ENCODE assay signal across 27 cellular contexts in the genomic region with DNA sequence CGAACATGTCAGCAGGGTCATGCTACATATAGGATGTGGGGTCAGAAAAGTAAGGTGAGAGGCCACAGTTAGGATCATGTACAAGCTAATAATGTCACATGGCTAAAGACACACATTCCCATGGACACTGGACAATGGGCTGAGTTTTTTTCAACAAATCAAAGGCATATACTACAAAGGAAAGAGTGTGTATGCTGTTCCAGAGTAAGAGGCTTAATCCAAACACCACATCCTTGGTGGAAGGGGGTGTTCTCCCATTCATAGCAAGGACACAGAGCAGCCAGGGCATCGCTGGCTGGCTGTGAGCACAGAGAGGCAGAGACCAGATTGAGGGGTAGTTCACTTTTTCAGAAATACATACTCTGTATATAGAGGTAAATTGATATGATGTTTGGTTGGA.
"Had no signal": no experiment of that assay in that cellular context is flagged by ENCODE, and none has a peak within 500 bp of the region (broad histone marks: within the 10 kb centered on the region; RNA-seq: fewer than 3 reads in every experiment).

No MANE protein-coding gene starts in this region.

- H3K9me3 ChIP-seq: ovary, psoas muscle, right lobe of liver, sigmoid colon, thoracic aorta, thyroid gland, tibial nerve, upper lobe of left lung, vagina had no signal

- H3K4me3 ChIP-seq: ovary, psoas muscle, right lobe of liver, sigmoid colon, thoracic aorta, thyroid gland, tibial nerve, upper lobe of left lung, vagina had no signal

- ATAC-seq: naive thymus-derived CD4-positive, alpha-beta T cell; natural killer cell; psoas muscle; right cardiac atrium; right lobe of liver; stimulated activated effector memory CD8-positive, alpha-beta T cell treated with anti-CD3 and anti-CD28 coated beads, Interleukin-12 subunit alpha, Interleukin-12 subunit beta, amount 100 ng/mL, for 72 hours; stimulated activated naive CD8-positive, alpha-beta T cell treated with anti-CD3 and anti-CD28 coated beads, Interleukin-15, amount 100 ng/mL, for 72 hours; stimulated activated naive CD8-positive, alpha-beta T cell treated with anti-CD3 and anti-CD28 coated beads, Interleukin-15, Interleukin-2, amounts not matched to agents 100 U/mL and 50 U/mL, for 24 hours had no signal

- FAIRE-seq: small intestine, urothelium cell line had no signal

- H3K27ac Mint-ChIP-seq: natural killer cell; nephron; progenitor cell of endocrine pancreas; stimulated activated effector memory CD8-positive, alpha-beta T cell treated with anti-CD3 and anti-CD28 coated beads, Interleukin-12 subunit alpha, Interleukin-12 subunit beta, amount 100 ng/mL, for 72 hours; stimulated activated naive CD8-positive, alpha-beta T cell treated with anti-CD3 and anti-CD28 coated beads, Interleukin-15, amount 100 ng/mL, for 72 hours had no signal

- H3K4me3 Mint-ChIP-seq: naive thymus-derived CD4-positive, alpha-beta T cell; natural killer cell; nephron; stimulated activated effector memory CD8-positive, alpha-beta T cell treated with anti-CD3 and anti-CD28 coated beads, Interleukin-12 subunit alpha, Interleukin-12 subunit beta, amount 100 ng/mL, for 72 hours; stimulated activated naive CD8-positive, alpha-beta T cell treated with anti-CD3 and anti-CD28 coated beads, Interleukin-15, amount 100 ng/mL, for 72 hours had no signal

- H3K4me1 ChIP-seq: psoas muscle, right lobe of liver had no signal

- H3K36me3 ChIP-seq: ovary, right lobe of liver, sigmoid colon, thoracic aorta, thyroid gland, tibial nerve, upper lobe of left lung, vagina had no signal

- H3K27me3 ChIP-seq: ovary, right lobe of liver, sigmoid colon, thyroid gland, tibial nerve, upper lobe of left lung, vagina had no signal

- H3K27ac ChIP-seq: ovary, psoas muscle, right lobe of liver, sigmoid colon, thoracic aorta, thyroid gland, upper lobe of left lung, vagina had no signal

- DNase-seq: naive thymus-derived CD4-positive, alpha-beta T cell; natural killer cell; occipital lobe; ovary; posterior cingulate gyrus; psoas muscle; right cardiac atrium; right lobe of liver; sigmoid colon; small intestine; stimulated activated CD4-positive, alpha-beta T cell treated with anti-CD3 and anti-CD28 coated beads, Interleukin-15, amount 100 ng/mL, for 24 hours; stimulated activated CD4-positive, alpha-beta T cell treated with anti-CD3 and anti-CD28 coated beads, Interleukin-2, amount 100 ng/mL, for 24 hours; stimulated activated CD4-positive, alpha-beta T cell treated with anti-CD3 and anti-CD28 coated beads, Interleukin-2, amount 100 ng/mL, for 48 hours; stimulated activated CD4-positive, alpha-beta T cell treated with anti-CD3 and anti-CD28 coated beads, Interleukin-4, amount 100 ng/mL, for 24 hours; stimulated activated naive CD4-positive, alpha-beta T cell; stimulated activated naive CD8-positive, alpha-beta T cell treated with anti-CD3 and anti-CD28 coated beads, Interleukin-15, amount 100 ng/mL, for 72 hours; stimulated activated naive CD8-positive, alpha-beta T cell treated with anti-CD3 and anti-CD28 coated beads, Interleukin-15, Interleukin-2, amounts not matched to agents 100 U/mL and 50 U/mL, for 24 hours; thyroid gland; trophoblast cell; upper lobe of left lung had no signal

- H3K4me1 Mint-ChIP-seq: natural killer cell; stimulated activated effector memory CD8-positive, alpha-beta T cell treated with anti-CD3 and anti-CD28 coated beads, Interleukin-12 subunit alpha, Interleukin-12 subunit beta, amount 100 ng/mL, for 72 hours had no signal

- H3K27me3 Mint-ChIP-seq: progenitor cell of endocrine pancreas; stimulated activated naive CD8-positive, alpha-beta T cell treated with anti-CD3 and anti-CD28 coated beads, Interleukin-15, amount 100 ng/mL, for 72 hours had no signal

- H3K9me3 Mint-ChIP-seq: naive thymus-derived CD4-positive, alpha-beta T cell; natural killer cell; nephron; stimulated activated effector memory CD8-positive, alpha-beta T cell treated with anti-CD3 and anti-CD28 coated beads, Interleukin-12 subunit alpha, Interleukin-12 subunit beta, amount 100 ng/mL, for 72 hours; stimulated activated naive CD8-positive, alpha-beta T cell treated with anti-CD3 and anti-CD28 coated beads, Interleukin-15, amount 100 ng/mL, for 72 hours had no signal

- H3K36me3 Mint-ChIP-seq: natural killer cell; stimulated activated effector memory CD8-positive, alpha-beta T cell treated with anti-CD3 and anti-CD28 coated beads, Interleukin-12 subunit alpha, Interleukin-12 subunit beta, amount 100 ng/mL, for 72 hours had no signal
